ENCODE assay signal across 1 cellular context in genomic region chr1:20486457-20487235, GRCh38.
TF ChIP-seq lines count a peak whose summit lies in the region.

No MANE protein-coding gene starts in this region.

TF ChIP-seq in HEK293, 187 proteins besides CTCF, POLR2A, EP300 and RAD21 (continued from another document and continues in another):
- TF ChIP-seq PBX3 (CRISPR knock-in tag; IDR thresholded peaks at IDR 0.05) (no peak), ZFP69B (tag by site-specific recombination; IDR thresholded peaks at IDR 0.05) (no peak; the same call in 1 of the 2 replicates), MYNN (tag by site-specific recombination; IDR thresholded peaks at IDR 0.05; ENCODE audit: borderline replicate concordance) (no peak), PRDM2 (tag by site-specific recombination; IDR thresholded peaks at IDR 0.05; ENCODE audit: borderline replicate concordance) (no peak), ZNF202 (tag by site-specific recombination; IDR thresholded peaks at IDR 0.05; ENCODE audit: borderline replicate concordance) (no peak), IKZF3 (tag by site-specific recombination; IDR thresholded peaks at IDR 0.05) (peak; percentile 78), ZNF433 (tag by site-specific recombination; IDR thresholded peaks at IDR 0.05; ENCODE audit: low read depth) (no peak), ZNF266 (tag by site-specific recombination; IDR thresholded peaks at IDR 0.05; ENCODE audit: low read depth) (0 out of 2 replicates have a peak, but pooled peaks have one; percentile 11), SCRT2 (tag by site-specific recombination; IDR thresholded peaks at IDR 0.05) (no peak), ZNF571 (tag by site-specific recombination; IDR thresholded peaks at IDR 0.05) (no peak), ZNF580 (tag by site-specific recombination; IDR thresholded peaks at IDR 0.05) (no peak), ZNF175 (tag by site-specific recombination; IDR thresholded peaks at IDR 0.05) (no peak), ZSCAN30 (tag by site-specific recombination; IDR thresholded peaks at IDR 0.05) (no peak), ZNF473 (tag by site-specific recombination; IDR thresholded peaks at IDR 0.05) (no peak), ZNF169 (tag by site-specific recombination; IDR thresholded peaks at IDR 0.05) (no peak), ZBTB10 (tag by site-specific recombination; IDR thresholded peaks at IDR 0.05) (peak; percentile 83), ZNF777 (tag by site-specific recombination; IDR thresholded peaks at IDR 0.05; ENCODE audit: borderline replicate concordance) (0 out of 2 replicates have a peak, but pooled peaks have one; percentile 25), ATF2 (tag by site-specific recombination; IDR thresholded peaks at IDR 0.05; ENCODE audit: low read depth) (no peak), ZNF76 (tag by site-specific recombination; IDR thresholded peaks at IDR 0.05; ENCODE audit: borderline replicate concordance, low read depth) (no peak; the same call in 1 of the 2 replicates), ZSCAN4 (tag by site-specific recombination; IDR thresholded peaks at IDR 0.05) (no peak), SP2 (tag by site-specific recombination; IDR thresholded peaks at IDR 0.05) (peak; percentile 38), ZBTB8A (tag by site-specific recombination; IDR thresholded peaks at IDR 0.05) (peak; percentile 34; the same call in 1 of the 2 replicates), ZNF398 (tag by site-specific recombination; IDR thresholded peaks at IDR 0.05) (peak; percentile 92), ZNF785 (tag by site-specific recombination; IDR thresholded peaks at IDR 0.05) (no peak), BCL11B (tag by site-specific recombination; IDR thresholded peaks at IDR 0.05; ENCODE audit: low read depth) (peak; percentile 57; the same call in 1 of the 2 replicates), ZNF335 (tag by site-specific recombination; conservative IDR thresholded peaks at IDR 0.05) (peak; percentile 92), ZNF624 (tag by site-specific recombination; IDR thresholded peaks at IDR 0.05) (no peak), YY2 (tag by site-specific recombination; IDR thresholded peaks at IDR 0.05) (no peak), ZNF639 (tag by site-specific recombination; IDR thresholded peaks at IDR 0.05) (peak; percentile 30; the same call in 1 of the 2 replicates), ZNF16 (tag by site-specific recombination; IDR thresholded peaks at IDR 0.05; ENCODE audit: low read depth) (no peak), ZBTB26 (tag by site-specific recombination; optimal IDR thresholded peaks at IDR 0.05) (peak; percentile 66), ZNF707 (tag by site-specific recombination; IDR thresholded peaks at IDR 0.05) (no peak), ZBTB17 (tag by site-specific recombination; IDR thresholded peaks at IDR 0.05) (no peak), ZNF629 (tag by site-specific recombination; IDR thresholded peaks at IDR 0.05) (peak; percentile 12), ZNF488 (tag by site-specific recombination; IDR thresholded peaks at IDR 0.05) (no peak)
